ENCODE assay signal across 9 cellular contexts in the genomic region with DNA sequence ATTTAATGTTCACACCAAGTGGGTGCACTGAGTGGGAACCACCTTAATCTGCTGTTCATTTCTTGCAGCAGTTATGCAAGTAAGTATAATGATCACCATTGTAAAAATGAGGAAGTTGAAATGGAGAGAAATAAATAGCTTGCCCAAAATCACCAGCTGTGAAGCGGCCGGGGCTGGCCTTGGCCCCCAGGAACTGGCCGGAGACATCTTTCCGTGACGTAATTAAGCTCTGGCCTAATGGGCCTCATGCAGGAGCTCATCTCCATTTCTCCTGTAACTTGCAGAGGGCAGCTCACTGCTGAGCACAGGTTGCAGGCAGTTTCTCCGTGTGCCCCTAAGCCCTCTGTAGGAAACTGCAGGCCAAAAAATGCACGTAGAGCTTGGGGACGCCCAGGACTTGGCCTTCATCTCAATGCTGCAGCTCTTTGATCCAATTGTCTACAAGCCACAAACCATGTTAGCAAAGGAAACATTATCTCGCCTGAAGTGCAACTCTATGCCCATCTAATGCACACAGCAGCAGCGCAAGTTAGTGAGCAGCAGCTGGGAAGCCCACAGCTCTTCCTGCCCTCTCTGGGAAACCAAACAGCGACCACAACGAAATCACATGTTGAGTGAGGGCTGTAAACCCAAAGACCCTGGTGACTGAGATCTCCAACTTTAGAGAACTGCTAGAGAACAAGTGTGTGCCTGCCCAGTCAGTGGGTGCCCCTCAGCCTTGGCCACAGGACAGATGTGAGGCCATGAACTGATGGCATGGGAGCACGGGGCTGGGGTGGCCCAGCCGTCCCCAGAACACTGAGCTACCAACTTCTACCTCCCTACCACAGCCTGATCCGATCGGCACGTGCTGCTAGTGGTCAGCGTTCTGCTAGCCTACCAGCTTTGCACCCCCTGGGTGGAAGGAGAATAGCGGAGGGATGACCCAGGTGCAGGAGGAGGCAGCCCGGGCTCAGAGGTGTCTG. TPM values are rescaled to one million over a fixed set of nuclear protein-coding genes. Genes with fewer than 3 reads are reported as not detected.
DNase-seq lines count a peak whose midpoint lies in the region; ATAC-seq and TF ChIP-seq lines count a peak whose summit lies in the region.
"Had no signal": no experiment of that assay in that cellular context is flagged by ENCODE, and none has a peak within 500 bp of the region (broad histone marks: within the 10 kb centered on the region; RNA-seq: fewer than 3 reads in every experiment).

No MANE protein-coding gene starts in this region.

- H3K4me2 ChIP-seq in DOHH2 (ENCODE audit: low read length): peak overlapping the region; percentile 62

- H3K9me2 ChIP-seq in DOHH2 (replicated peaks; ENCODE audit: control insufficient read depth, low read length): no peaks in the 10 kb centered on the region

- peaks cover 77% of the 10 kb centered on the region for H3K4me1 ChIP-seq in DOHH2 (ENCODE audit: control insufficient read depth, low read length)

- H4K20me1 ChIP-seq in DOHH2 (ENCODE audit: control insufficient read depth, insufficient read depth, low read depth, low read length): no peaks in the 10 kb centered on the region

- TF ChIP-seq CTCF in DOHH2 (IDR thresholded peaks at IDR 0.05; ENCODE audit: low read depth, low read length, poor library complexity, severe bottlenecking) (no peak), dorsolateral prefrontal cortex (IDR thresholded peaks at IDR 0.05 in 54 of 56, conservative IDR thresholded peaks at IDR 0.05 in 2 of 56; ENCODE audit: low read depth in 1 of 56, partially characterized antibody in 56 of 56) (no peak)

- ATAC-seq in GM19455 (IDR thresholded peaks at IDR 0.05; ENCODE audit: unreplicated experiment) (peak; percentile 70), HG03354 (IDR thresholded peaks at IDR 0.05; ENCODE audit: poor library complexity, severe bottlenecking, unreplicated experiment) (peak; percentile 78)

- peaks cover 6% of the 10 kb centered on the region; the same call in 1 of the 2 replicates for H3F3A ChIP-seq in DOHH2 (ENCODE audit: control insufficient read depth, insufficient read depth)

- H3K27me3 ChIP-seq in DOHH2 (ENCODE audit: control insufficient read depth, low read length) (no peaks in the 10 kb centered on the region), dorsolateral prefrontal cortex (no peaks in the 10 kb centered on the region)

- H3K79me2 ChIP-seq in DOHH2 (ENCODE audit: control insufficient read depth, low read length): no peaks in the 10 kb centered on the region

- peaks cover 5% of the 10 kb centered on the region for H3K27me3 Mint-ChIP-seq in activated CD4-positive, alpha-beta T cell treated with anti-CD3 and anti-CD28 coated beads, Interleukin-2, amount 10 ng/mL, durations not matched to agents 24 days and 14 days

- no peak overlapping the region for H3K27ac Mint-ChIP-seq in activated CD4-positive, alpha-beta T cell treated with anti-CD3 and anti-CD28 coated beads, Interleukin-2, amount 10 ng/mL, durations not matched to agents 24 days and 14 days

- peaks cover 3% of the 10 kb centered on the region for H3K4me1 Mint-ChIP-seq in activated CD4-positive, alpha-beta T cell treated with anti-CD3 and anti-CD28 coated beads, Interleukin-2, amount 10 ng/mL, durations not matched to agents 24 days and 14 days

- H3K27ac ChIP-seq in DOHH2 (ENCODE audit: low read depth, low read length) (peak overlapping the region; percentile 86), dorsolateral prefrontal cortex (peak overlapping the region in 50 of 59 donors; percentile 21 to 79 (median 55))

- H3K36me3 Mint-ChIP-seq in activated CD4-positive, alpha-beta T cell treated with anti-CD3 and anti-CD28 coated beads, Interleukin-2, amount 10 ng/mL, durations not matched to agents 24 days and 14 days (ENCODE audit: low read depth): no peaks in the 10 kb centered on the region

- H3K9me3 Mint-ChIP-seq in activated CD4-positive, alpha-beta T cell treated with anti-CD3 and anti-CD28 coated beads, Interleukin-2, amount 10 ng/mL, durations not matched to agents 24 days and 14 days: no peaks in the 10 kb centered on the region

- no peaks in the 10 kb centered on the region for H3K9me3 ChIP-seq in DOHH2 (ENCODE audit: control insufficient read depth, insufficient read depth, low read length)

- intact Hi-C loops in dorsolateral prefrontal cortex (cut with DNase I): no loop called here
- intact Hi-C loops in activated CD4-positive, alpha-beta T cell treated with anti-CD3 and anti-CD28 coated beads, Interleukin-2, amount 10 ng/mL, durations not matched to agents 24 days and 14 days (cut with micrococcal nuclease): no loop called here

- no peaks in the 10 kb centered on the region for H3K36me3 ChIP-seq in DOHH2 (ENCODE audit: control insufficient read depth, low read length)

- H3K4me3 Mint-ChIP-seq in activated CD4-positive, alpha-beta T cell treated with anti-CD3 and anti-CD28 coated beads, Interleukin-2, amount 10 ng/mL, durations not matched to agents 24 days and 14 days: no peak overlapping the region

- H3K4me3 ChIP-seq in DOHH2 (ENCODE audit: low read length) (peak overlapping the region; percentile 50), dorsolateral prefrontal cortex (no peak overlapping the region)

- DNase-seq in dorsolateral prefrontal cortex (no peak), COLO829 (ENCODE audit: low spot score) (no peak), NCI-H2171 treated with DMSO at 0.1 percent for 48 hours (lab: John Stamatoyannopoulos, UW) (no peak)
- DNase-seq in activated CD4-positive, alpha-beta T cell treated with anti-CD3 and anti-CD28 coated beads, Interleukin-2, amount 10 ng/mL, durations not matched to agents 24 days and 14 days: no peak
- no peak for DNase-seq in activated CD4-positive, CD25-positive, alpha-beta regulatory T cell treated with anti-CD3 and anti-CD28 coated beads, Interleukin-2, amount 50 U/mL, for 72 hours
- DNase-seq: DMS79 treated with DMSO at 0.1 percent for 48 hours had no signal

RNA-seq across cellular contexts. Expression of a gene that starts 28.8 kb away (rescaled TPM):
- 100 to 1,000 TPM in 6 of 120 experiments, 10 to 100 TPM in 114; 20.1 to 134 (median 52.7) TPM for total RNA-seq in dorsolateral prefrontal cortex
- total RNA-seq in activated CD4-positive, alpha-beta T cell treated with anti-CD3 and anti-CD28 coated beads, Interleukin-2, amount 10 ng/mL, durations not matched to agents 24 days and 14 days: not detected in 2 replicates

RNA-seq across cellular contexts. Expression of a gene that starts 42.6 kb away (rescaled TPM):
- 100 to 1,000 TPM in 55 of 120 experiments, 10 to 100 TPM in 65; 52.2 to 139 (median 98.2) TPM for total RNA-seq in dorsolateral prefrontal cortex
- total RNA-seq in activated CD4-positive, alpha-beta T cell treated with anti-CD3 and anti-CD28 coated beads, Interleukin-2, amount 10 ng/mL, durations not matched to agents 24 days and 14 days: 36.4 and 38.7 TPM in 2 replicates

Comparison
In these comparisons a context has a peak if more than half of its experiments do, and no peak if none do; other contexts are left out.
1. RNA of a gene that starts 28.8 kb away (total RNA-seq): 20.1 to 134 TPM in dorsolateral prefrontal cortex; not detected in activated CD4-positive, alpha-beta T cell treated with anti-CD3 and anti-CD28 coated beads, Interleukin-2, amount 10 ng/mL, durations not matched to agents 24 days and 14 days; every median in the first group is over 10 times any median in the second.